In the genomic region with DNA sequence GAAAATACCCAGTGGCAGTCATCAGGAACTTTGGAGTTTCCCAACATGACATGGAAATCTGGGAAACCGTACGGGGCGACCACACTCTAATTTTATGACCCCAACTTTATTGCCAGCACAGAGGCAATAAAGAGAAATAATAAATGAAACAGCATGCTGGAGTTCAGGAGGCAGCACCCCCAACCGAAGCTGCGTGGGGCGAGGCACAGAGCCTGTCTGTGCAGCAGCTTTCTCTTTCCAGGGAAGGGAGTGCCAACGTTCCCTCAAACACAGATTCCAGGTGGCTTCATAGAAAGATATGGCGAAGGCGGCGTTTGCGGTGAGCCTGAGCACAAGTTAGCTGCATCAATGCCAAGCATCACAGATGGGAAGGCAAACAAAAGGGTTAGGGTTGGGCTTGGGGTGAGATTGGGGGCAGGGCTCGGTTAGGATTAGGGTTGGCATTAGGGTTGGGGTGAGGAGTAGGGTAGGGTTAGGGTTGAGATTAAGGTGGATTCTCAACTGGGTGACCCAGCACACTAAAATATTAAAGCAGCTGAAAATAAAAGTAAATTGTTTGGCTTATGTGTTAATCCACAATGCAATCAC, we compare ENCODE assay signal across 17 cellular contexts.
A peak's percentile ranks its signal among the peaks of the same experiment; 100 is the strongest.
DNase-seq lines count a peak whose midpoint lies in the region; ATAC-seq, FAIRE-seq and TF ChIP-seq lines count a peak whose summit lies in the region.
"Had no signal": no experiment of that assay in that cellular context is flagged by ENCODE, and none has a peak within 500 bp of the region (broad histone marks: within the 10 kb centered on the region; RNA-seq: fewer than 3 reads in every experiment).

No MANE protein-coding gene starts in this region.

- H4K20me1 ChIP-seq in astrocyte (ENCODE audit: insufficient read depth, low read length) = no peaks in the 10 kb centered on the region

- intact Hi-C loops in left colon (cut with DNase I, micrococcal nuclease) = no loop called here

- H3K27ac ChIP-seq in HEK293 (ENCODE audit: extremely low read depth, low read depth, low read length) = no peak overlapping the region
- H3K27ac ChIP-seq in astrocyte (ENCODE audit: low read depth, low read length) = no peak overlapping the region

- peak overlapping the region; percentile 45 for H3K4me3 Mint-ChIP-seq in astrocyte (ENCODE audit: unreplicated experiment)
- H3K4me3 Mint-ChIP-seq: activated naive CD8-positive, alpha-beta T cell treated with anti-CD3 and anti-CD28 coated beads for 36 hours; central memory CD8-positive, alpha-beta T cell; naive thymus-derived CD8-positive, alpha-beta T cell had no signal

- peaks cover 3% of the 10 kb centered on the region for H3K27me3 ChIP-seq in astrocyte (ENCODE audit: insufficient read depth, low read length)

- H3K9me3 Mint-ChIP-seq in astrocyte (ENCODE audit: unreplicated experiment) = peaks cover 18% of the 10 kb centered on the region

- peaks cover 3% of the 10 kb centered on the region for H3K36me3 Mint-ChIP-seq in astrocyte (ENCODE audit: low read depth, unreplicated experiment)

- FAIRE-seq in astrocyte (lab: Jason Lieb, UNC) = no peak
- FAIRE-seq: endothelial cell of umbilical vein, RCC 7860 had no signal

- H3K4me2 ChIP-seq in astrocyte (ENCODE audit: low read length) = peak overlapping the region; percentile 48

- H2AFZ ChIP-seq in astrocyte (ENCODE audit: low read depth, low read length) = no peak overlapping the region

- ATAC-seq in left colon = peak; percentile 92
- ATAC-seq: naive thymus-derived CD8-positive, alpha-beta T cell had no signal

- no peak for DNase-seq in astrocyte (ENCODE audit: low read depth)
- peak; percentile 81 to 91 for DNase-seq in left colon
- DNase-seq in renal cortical epithelial cell (ENCODE audit: low read depth) = peak; percentile 14
- DNase-seq in HK-2 (ENCODE audit: unreplicated experiment) = no peak
- DNase-seq in GM19238 (ENCODE audit: insufficient read length, low spot score) = no peak
- no peak for DNase-seq in T-helper 1 cell
- no peak for DNase-seq in NCI-H1092 (lab: John Stamatoyannopoulos, UW)
- DNase-seq: activated naive CD8-positive, alpha-beta T cell treated with anti-CD3 and anti-CD28 coated beads for 36 hours; HCEC 1CT; Kasumi-1; naive thymus-derived CD8-positive, alpha-beta T cell; NCI-H146 had no signal

- H3K4me1 ChIP-seq in HEK293 (ENCODE audit: control insufficient read depth, insufficient read depth, low read length) (no peaks in the 10 kb centered on the region), astrocyte (ENCODE audit: insufficient read depth, low read length) (no peaks in the 10 kb centered on the region)

- CTCF ChIA-PET in HEK293 (lab: Yijun Ruan, JAX) = interaction anchor here (0.7 kb wide), 1 partner anchor 848 kb away, joined by 3 read pairs; no protein-coding TSS in a partner anchor

- H3K9ac ChIP-seq in astrocyte (ENCODE audit: low read length) = no peak overlapping the region

- H3K27ac Mint-ChIP-seq in astrocyte (ENCODE audit: unreplicated experiment) = no peak overlapping the region
- H3K27ac Mint-ChIP-seq: activated naive CD8-positive, alpha-beta T cell treated with anti-CD3 and anti-CD28 coated beads for 36 hours had no signal

- H3K4me3 ChIP-seq in HEK293 (ENCODE audit: low read depth, low read length) = no peak overlapping the region
- no peak overlapping the region for H3K4me3 ChIP-seq in astrocyte (ENCODE audit: insufficient read depth, low read depth, low read length)
- H3K4me3 ChIP-seq: skin epidermis had no signal

- no peak for TF ChIP-seq CTCF in HEK293 (tag by site-specific recombination; IDR thresholded peaks at IDR 0.05)
- no peak for TF ChIP-seq CTCF in astrocyte (IDR thresholded peaks at IDR 0.05; ENCODE audit: insufficient read depth, low read depth, low read length)

- POLR2A ChIA-PET in HEK293 (lab: Yijun Ruan, JAX) = no interaction called here

- H3K36me3 ChIP-seq in HEK293 (ENCODE audit: control insufficient read depth in 2 of 2, insufficient read depth in 1 of 2, low read length in 2 of 2) = no peaks in the 10 kb centered on the region
- H3K36me3 ChIP-seq in astrocyte (ENCODE audit: insufficient read depth, low read length) = no peaks in the 10 kb centered on the region

- H3K27me3 Mint-ChIP-seq in astrocyte (ENCODE audit: low read depth, unreplicated experiment) = peaks cover 25% of the 10 kb centered on the region

- H3K4me1 Mint-ChIP-seq in astrocyte (ENCODE audit: low read depth, unreplicated experiment) = no peaks in the 10 kb centered on the region
- H3K4me1 Mint-ChIP-seq: activated naive CD8-positive, alpha-beta T cell treated with anti-CD3 and anti-CD28 coated beads for 36 hours; central memory CD8-positive, alpha-beta T cell had no signal

- H3K9me3 ChIP-seq in HEK293 (ENCODE audit: control insufficient read depth, insufficient read depth, low read depth, low read length) = no peaks in the 10 kb centered on the region; the same call in 1 of the 2 replicates
- peaks cover 13% of the 10 kb centered on the region for H3K9me3 ChIP-seq in astrocyte (ENCODE audit: insufficient read depth, low read depth, low read length)

- no peaks in the 10 kb centered on the region for H3K79me2 ChIP-seq in astrocyte (ENCODE audit: insufficient read depth, low read length)

TF ChIP-seq in HEK293, 187 proteins besides CTCF, POLR2A, EP300 and RAD21 (continues in another document):
- TF ChIP-seq, protein P1, sequence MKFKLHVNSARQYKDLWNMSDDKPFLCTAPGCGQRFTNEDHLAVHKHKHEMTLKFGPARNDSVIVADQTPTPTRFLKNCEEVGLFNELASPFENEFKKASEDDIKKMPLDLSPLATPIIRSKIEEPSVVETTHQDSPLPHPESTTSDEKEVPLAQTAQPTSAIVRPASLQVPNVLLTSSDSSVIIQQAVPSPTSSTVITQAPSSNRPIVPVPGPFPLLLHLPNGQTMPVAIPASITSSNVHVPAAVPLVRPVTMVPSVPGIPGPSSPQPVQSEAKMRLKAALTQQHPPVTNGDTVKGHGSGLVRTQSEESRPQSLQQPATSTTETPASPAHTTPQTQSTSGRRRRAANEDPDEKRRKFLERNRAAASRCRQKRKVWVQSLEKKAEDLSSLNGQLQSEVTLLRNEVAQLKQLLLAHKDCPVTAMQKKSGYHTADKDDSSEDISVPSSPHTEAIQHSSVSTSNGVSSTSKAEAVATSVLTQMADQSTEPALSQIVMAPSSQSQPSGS (tag by site-specific recombination; IDR thresholded peaks at IDR 0.05; ENCODE audit: low read depth) = no peak
- TF ChIP-seq SCRT2 (tag by site-specific recombination; IDR thresholded peaks at IDR 0.05) = no peak
- TF ChIP-seq MEIS1 (CRISPR knock-in tag; IDR thresholded peaks at IDR 0.05; ENCODE audit: borderline replicate concordance) = no peak
- no peak for TF ChIP-seq ZNF561 (tag by site-specific recombination; IDR thresholded peaks at IDR 0.05; ENCODE audit: borderline replicate concordance)
- TF ChIP-seq ZNF654 (tag by site-specific recombination; IDR thresholded peaks at IDR 0.05; ENCODE audit: low read depth) = no peak
- TF ChIP-seq ZNF211 (tag by site-specific recombination; IDR thresholded peaks at IDR 0.05; ENCODE audit: low read depth) = no peak
- TF ChIP-seq ZNF426 (tag by site-specific recombination; IDR thresholded peaks at IDR 0.05) = no peak
- TF ChIP-seq ZNF580 (tag by site-specific recombination; IDR thresholded peaks at IDR 0.05) = no peak
- TF ChIP-seq ZNF266 (tag by site-specific recombination; IDR thresholded peaks at IDR 0.05; ENCODE audit: low read depth) = no peak
- TF ChIP-seq ZBTB1 (tag by site-specific recombination; IDR thresholded peaks at IDR 0.05) = no peak
- no peak for TF ChIP-seq ZNF2 (tag by site-specific recombination; IDR thresholded peaks at IDR 0.05)
- TF ChIP-seq SCRT1 (tag by site-specific recombination; IDR thresholded peaks at IDR 0.05; ENCODE audit: borderline replicate concordance) = no peak
- no peak for TF ChIP-seq ZSCAN16 (tag by site-specific recombination; IDR thresholded peaks at IDR 0.05)
- no peak for TF ChIP-seq ZNF157 (tag by site-specific recombination; IDR thresholded peaks at IDR 0.05)
- no peak for TF ChIP-seq ZNF248 (tag by site-specific recombination; IDR thresholded peaks at IDR 0.05)
- no peak for TF ChIP-seq ZSCAN30 (tag by site-specific recombination; IDR thresholded peaks at IDR 0.05)
- TF ChIP-seq, protein P2, sequence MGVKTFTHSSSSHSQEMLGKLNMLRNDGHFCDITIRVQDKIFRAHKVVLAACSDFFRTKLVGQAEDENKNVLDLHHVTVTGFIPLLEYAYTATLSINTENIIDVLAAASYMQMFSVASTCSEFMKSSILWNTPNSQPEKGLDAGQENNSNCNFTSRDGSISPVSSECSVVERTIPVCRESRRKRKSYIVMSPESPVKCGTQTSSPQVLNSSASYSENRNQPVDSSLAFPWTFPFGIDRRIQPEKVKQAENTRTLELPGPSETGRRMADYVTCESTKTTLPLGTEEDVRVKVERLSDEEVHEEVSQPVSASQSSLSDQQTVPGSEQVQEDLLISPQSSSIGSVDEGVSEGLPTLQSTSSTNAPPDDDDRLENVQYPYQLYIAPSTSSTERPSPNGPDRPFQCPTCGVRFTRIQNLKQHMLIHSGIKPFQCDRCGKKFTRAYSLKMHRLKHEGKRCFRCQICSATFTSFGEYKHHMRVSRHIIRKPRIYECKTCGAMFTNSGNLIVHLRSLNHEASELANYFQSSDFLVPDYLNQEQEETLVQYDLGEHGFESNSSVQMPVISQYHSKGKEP (tag by site-specific recombination; IDR thresholded peaks at IDR 0.05) = no peak
- TF ChIP-seq ZNF48 (tag by site-specific recombination; IDR thresholded peaks at IDR 0.05) = no peak
- peak; percentile 54 for TF ChIP-seq GLIS1 (tag by site-specific recombination; IDR thresholded peaks at IDR 0.05)
- TF ChIP-seq GFI1B (tag by site-specific recombination; IDR thresholded peaks at IDR 0.05) = no peak

Comparison
In these comparisons a context has a peak if more than half of its experiments do, and no peak if none do; other contexts are left out.
1. DNase-seq: peak in left colon (2 of 2) and renal cortical epithelial cell (single experiment); none in astrocyte (single experiment), HK-2 (single experiment), GM19238 (single experiment), T-helper 1 cell (0 of 5) and NCI-H1092 (single experiment).